ENCODE assay signal across 9 cellular contexts in the genomic region with DNA sequence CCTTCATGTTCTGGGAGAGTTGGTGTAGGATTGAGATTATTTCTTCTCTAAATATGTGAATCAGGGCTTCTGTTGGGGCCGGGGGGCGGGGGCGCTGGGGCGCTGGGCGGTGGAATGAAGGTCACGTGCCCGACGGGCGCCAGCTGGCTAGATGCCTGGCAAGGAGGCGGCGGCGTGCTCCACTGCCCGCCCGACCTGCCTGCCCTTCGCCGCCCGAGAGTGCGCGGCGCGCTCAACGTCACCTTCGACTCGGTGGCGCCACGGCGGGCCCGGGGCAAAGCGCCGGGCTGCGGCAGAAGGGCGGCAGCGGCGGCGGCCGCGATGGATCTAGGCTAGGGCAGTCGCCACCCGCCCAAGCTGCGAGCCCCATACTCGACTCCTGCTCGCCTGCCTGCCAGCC. TPM values are rescaled to one million over a fixed set of nuclear protein-coding genes. Genes with fewer than 3 reads are reported as not detected.
DNase-seq lines count a peak whose midpoint lies in the region; ATAC-seq and TF ChIP-seq lines count a peak whose summit lies in the region.
"Had no signal": no experiment of that assay in that cellular context is flagged by ENCODE, and none has a peak within 500 bp of the region (broad histone marks: within the 10 kb centered on the region; RNA-seq: fewer than 3 reads in every experiment).

No MANE protein-coding gene starts in this region.

- in situ Hi-C loops in G401 (cut with HindIII; ENCODE audit: low sequenced_read_pairs) = no loop called here

- H3K27me3 ChIP-seq in SJCRH30 = no peaks in the 10 kb centered on the region

- H3K27ac ChIP-seq in SJCRH30 = no peak overlapping the region

- H3K9me3 ChIP-seq in SJCRH30 (replicated peaks) = no peaks in the 10 kb centered on the region

- H3K4me1 ChIP-seq in SJCRH30 = no peaks in the 10 kb centered on the region

- no peak overlapping the region for H3K4me3 Mint-ChIP-seq in osteocyte (ENCODE audit: unreplicated experiment)

- H3K27me3 Mint-ChIP-seq in osteocyte (ENCODE audit: unreplicated experiment) = no peaks in the 10 kb centered on the region

- H3K36me3 Mint-ChIP-seq in osteocyte (ENCODE audit: unreplicated experiment) = no peaks in the 10 kb centered on the region

- H3K9me3 Mint-ChIP-seq in osteocyte (ENCODE audit: unreplicated experiment) = peaks cover 5% of the 10 kb centered on the region

- no peak overlapping the region for H3K27ac Mint-ChIP-seq in osteocyte (ENCODE audit: unreplicated experiment)

- DNase-seq in G401 (ENCODE audit: low spot score) (peak; percentile 6), RPMI7951 (ENCODE audit: low read depth) (peak; percentile 6), fibroblast of pulmonary artery (ENCODE audit: low read depth) (peak; percentile 3), skeletal muscle cell (ENCODE audit: low read depth) (no peak), SJCRH30 (no peak), osteocyte (ENCODE audit: extremely low spot score, unreplicated experiment) (no peak)

- ATAC-seq in GM21515 (IDR thresholded peaks at IDR 0.05; ENCODE audit: unreplicated experiment) (no peak), GM21528 (IDR thresholded peaks at IDR 0.05; ENCODE audit: low FRiP score, unreplicated experiment) (no peak)

- H3K4me3 ChIP-seq in fibroblast of pulmonary artery (replicated peaks; ENCODE audit: low read depth, low read length) = no peak overlapping the region
- peak overlapping the region; percentile 22 for H3K4me3 ChIP-seq in skeletal muscle cell (ENCODE audit: low read depth, low read length)
- no peak overlapping the region for H3K4me3 ChIP-seq in SJCRH30

- no peaks in the 10 kb centered on the region for H3K36me3 ChIP-seq in SJCRH30

- no peak for TF ChIP-seq CTCF in fibroblast of pulmonary artery (IDR thresholded peaks at IDR 0.05; ENCODE audit: low read length, missing control alignments)
- no peak for TF ChIP-seq CTCF in osteocyte (IDR thresholded peaks at IDR 0.05)

- H3K4me1 Mint-ChIP-seq in osteocyte (ENCODE audit: unreplicated experiment) = no peaks in the 10 kb centered on the region

RNA-seq across cellular contexts. Expression of a gene that starts 47.0 kb away (rescaled TPM):
- not detected in 2 replicates for total RNA-seq in G401 (2014; rRNA removed; shearing (Covaris generic))
- total RNA-seq in RPMI7951 (2014; rRNA removed; shearing (Covaris generic)) = not detected in 2 replicates
- total RNA-seq in SJCRH30 (2014; rRNA removed; shearing (Covaris generic)) = not detected in 2 replicates
- not detected in 2 replicates for total RNA-seq in osteocyte
- total RNA-seq: OCI-LY7 had no signal

RNA-seq across cellular contexts. Expression of a gene that starts 48.7 kb away (rescaled TPM):
- 37.7 and 39.1 TPM in 2 replicates for total RNA-seq in G401 (2014; rRNA removed; shearing (Covaris generic))
- 34.9 and 38.7 TPM in 2 replicates for total RNA-seq in RPMI7951 (2014; rRNA removed; shearing (Covaris generic))
- total RNA-seq in SJCRH30 (2014; rRNA removed; shearing (Covaris generic)) = 21.2 and 21.7 TPM in 2 replicates
- 40.1 and 42.7 TPM in 2 replicates for total RNA-seq in osteocyte

Comparison
In these comparisons a context has a peak if more than half of its experiments do, and no peak if none do; other contexts are left out.
1. DNase-seq: peak in G401 (single experiment), RPMI7951 (single experiment) and fibroblast of pulmonary artery (single experiment); none in skeletal muscle cell (single experiment), SJCRH30 (0 of 2) and osteocyte (single experiment).